ENCODE assay signal across 6 cellular contexts in genomic region chr18:44135791-44136190, GRCh38.
"Had no signal": no experiment of that assay in that cellular context is flagged by ENCODE, and none has a peak within 500 bp of the region (broad histone marks: within the 10 kb centered on the region; RNA-seq: fewer than 3 reads in every experiment).

No MANE protein-coding gene starts in this region.

- H2AFZ ChIP-seq: GM23248 had no signal

- H3K4me3 ChIP-seq: GM23248, K562 had no signal

- DNase-seq: GM23248, GOT3, H7, HCEC 1CT, IMR-90 had no signal

- H3K9ac ChIP-seq: GM23248 had no signal

- H3K27ac ChIP-seq: GM23248 had no signal
